In genomic region chr6:155152211-155153076, GRCh38 we compare ENCODE assay signal across 13 cellular contexts.
DNase-seq lines count a peak whose midpoint lies in the region; TF ChIP-seq lines count a peak whose summit lies in the region.
"Had no signal": no experiment of that assay in that cellular context is flagged by ENCODE, and none has a peak within 500 bp of the region (broad histone marks: within the 10 kb centered on the region; RNA-seq: fewer than 3 reads in every experiment).

No MANE protein-coding gene starts in this region.

- 82% methylated on average over 6 of the region's 11 CpGs for WGBS in SK-N-SH (ENCODE audit: low lambda C conversion rate)

- BruUV-seq in A673 (replicated peaks; lab: Mats Ljungman, UMichigan) = no TSS peak

- H3K4me1 ChIP-seq in A673 (ENCODE audit: insufficient read depth, low read length, poor library complexity, severe bottlenecking) (peaks cover 11% of the 10 kb centered on the region), SK-N-SH (ENCODE audit: control insufficient read depth in 1 of 2, insufficient read depth in 2 of 2, low read depth in 1 of 2, low read length in 1 of 2) (peaks cover 18 to 21% of the 10 kb centered on the region in 2 experiments), vagina (peaks cover 7% of the 10 kb centered on the region)

- H3K4me3 ChIP-seq in A673 (ENCODE audit: low read depth, low read length, poor library complexity, severe bottlenecking) (no peak overlapping the region), GM12864 (ENCODE audit: low read depth, low read length) (no peak overlapping the region), SK-N-SH (ENCODE audit: low read depth in 2 of 2, low read length in 1 of 2) (no peak overlapping the region), epithelial cell of esophagus (ENCODE audit: low read length) (no peak overlapping the region), vagina (no peak overlapping the region)

- no peaks in the 10 kb centered on the region for H4K20me1 ChIP-seq in SK-N-SH (ENCODE audit: insufficient read depth)

- H3K4me2 ChIP-seq in SK-N-SH = no peak overlapping the region

- H3K27ac ChIP-seq in A673 (ENCODE audit: low read depth, low read length, poor library complexity, severe bottlenecking) (no peak overlapping the region), SK-N-SH (ENCODE audit: low read depth in 2 of 2, low read length in 1 of 2) (no peak overlapping the region), vagina (no peak overlapping the region)

- CTCF ChIA-PET in A673 (lab: Charles Lee) (no interaction called here), SK-N-SH (lab: Yijun Ruan, JAX) (interaction anchor here (1.3 kb wide), 1 partner anchor 477 kb away, joined by 3 read pairs; no protein-coding TSS in a partner anchor)

- no peak overlapping the region for H3K9ac ChIP-seq in SK-N-SH

- intact Hi-C loops in A673 (cut with micrococcal nuclease; ENCODE audit: unreplicated experiment) (no loop called here), vagina (cut with DNase I) (loop anchor here (5.0 kb wide), 1 partner anchor 1880 kb away; no protein-coding TSS in a partner anchor)

- no peak for TF ChIP-seq EP300 in SK-N-SH (IDR thresholded peaks at IDR 0.05; ENCODE audit: borderline replicate concordance in 1 of 2, low read depth in 1 of 2, low read length in 1 of 2)

- POLR2A ChIA-PET in A673 (lab: Charles Lee; ENCODE audit: low non-redundant PET) = no interaction called here
- POLR2A ChIA-PET in SK-N-SH (lab: Yijun Ruan, JAX) = no interaction called here

- TF ChIP-seq CTCF in A673 (conservative IDR thresholded peaks at IDR 0.05; ENCODE audit: low read depth, low read length) = peak; percentile 49
- TF ChIP-seq CTCF in GM12864 (IDR thresholded peaks at IDR 0.05; ENCODE audit: low read depth, low read length, missing control alignments) = peak; percentile 32
- peak; percentile 10; the same call in 1 of the 2 replicates for TF ChIP-seq CTCF in SK-N-SH (IDR thresholded peaks at IDR 0.05)
- TF ChIP-seq CTCF in epithelial cell of esophagus (IDR thresholded peaks at IDR 0.05; ENCODE audit: insufficient read depth, low read depth, low read length, missing control alignments) = peak; percentile 14
- TF ChIP-seq CTCF in vagina (IDR thresholded peaks at IDR 0.05) = no peak

- H3K9me2 ChIP-seq in SK-N-SH = no peaks in the 10 kb centered on the region

- peaks cover 11% of the 10 kb centered on the region; the same call in 1 of the 2 replicates for H3K79me2 ChIP-seq in SK-N-SH (ENCODE audit: insufficient read depth)

- H3K27me3 ChIP-seq in A673 (replicated peaks; ENCODE audit: insufficient read depth, low read depth, low read length, poor library complexity) (no peaks in the 10 kb centered on the region), SK-N-SH (ENCODE audit: insufficient read depth) (no peaks in the 10 kb centered on the region), vagina (no peaks in the 10 kb centered on the region)

- no peak for TF ChIP-seq RAD21 in SK-N-SH (IDR thresholded peaks at IDR 0.05; ENCODE audit: low read length)

- H3K36me3 ChIP-seq in A673 (ENCODE audit: insufficient read depth, low read length, poor library complexity, severe bottlenecking) = no peaks in the 10 kb centered on the region
- no peaks in the 10 kb centered on the region for H3K36me3 ChIP-seq in SK-N-SH (replicated peaks in 1 of 2; ENCODE audit: control insufficient read depth in 1 of 2, insufficient read depth in 2 of 2, low read length in 1 of 2)
- H3K36me3 ChIP-seq in vagina = no peaks in the 10 kb centered on the region

- H2AFZ ChIP-seq in SK-N-SH (ENCODE audit: low read depth) = no peak overlapping the region

- H3K9me3 ChIP-seq in A673 (ENCODE audit: low read depth, low read length, poor library complexity, severe bottlenecking) (no peaks in the 10 kb centered on the region), SK-N-SH (no peaks in the 10 kb centered on the region), vagina (no peaks in the 10 kb centered on the region)

- TF ChIP-seq POLR2A in vagina (IDR thresholded peaks at IDR 0.05) = no peak

- peak; percentile 31 for DNase-seq in A673 (ENCODE audit: low spot score)
- DNase-seq in GM12864 (ENCODE audit: low read depth) = no peak
- no peak for DNase-seq in SK-N-SH
- no peak for DNase-seq in epithelial cell of esophagus (ENCODE audit: low read depth)
- DNase-seq in Ammon's horn (ENCODE audit: low spot score) = no peak
- DNase-seq in mesenteric fat pad (ENCODE audit: low spot score) = no peak
- DNase-seq in vagina (ENCODE audit: extremely low spot score in 2 of 2) = no peak
- DNase-seq in activated CD4-positive, alpha-beta T cell treated with anti-CD3 and anti-CD28 coated beads, Interleukin-2, amount 50 U/mL, for 4 hours = no peak
- DNase-seq: activated CD4-positive, CD25-positive, alpha-beta regulatory T cell treated with anti-CD3 and anti-CD28 coated beads, Interleukin-2, amount 50 U/mL, for 72 hours; amygdala; CD8-positive, alpha-beta T cell; naive thymus-derived CD8-positive, alpha-beta T cell; NCI-H2171 treated with DMSO at 0.1 percent for 48 hours had no signal

- H3F3A ChIP-seq in SK-N-SH (replicated peaks; ENCODE audit: insufficient read depth) = peaks cover 12% of the 10 kb centered on the region

TF ChIP-seq in SK-N-SH, 30 proteins besides CTCF, POLR2A, EP300 and RAD21:
- no peak for TF ChIP-seq SIN3A (IDR thresholded peaks at IDR 0.05; ENCODE audit: borderline replicate concordance, low read depth, low read length)
- 0 out of 2 replicates have a peak, but pooled peaks have one; percentile 44 for TF ChIP-seq REST (IDR thresholded peaks at IDR 0.05; ENCODE audit: low read depth, low read length)
- no peak for TF ChIP-seq MXI1 (IDR thresholded peaks at IDR 0.05; ENCODE audit: low read depth, low read length)
TF ChIP-seq in SK-N-SH: peak in this region for 1.

Comparison
In these comparisons a context has a peak if more than half of its experiments do, and no peak if none do; other contexts are left out.
1. CTCF ChIP-seq: peak in A673 (single experiment), GM12864 (single experiment), SK-N-SH (single experiment) and epithelial cell of esophagus (single experiment); none in vagina (0 of 3).